ENCODE assay signal across 1 cellular context in genomic region chr10:104029528-104029875, GRCh38.
TF ChIP-seq lines count a peak whose summit lies in the region.

No MANE protein-coding gene starts in this region.

TF ChIP-seq in IMR-90, 13 proteins besides CTCF, POLR2A, EP300 and RAD21:
- no peak for TF ChIP-seq RCOR1 (IDR thresholded peaks at IDR 0.05; ENCODE audit: insufficient replicate concordance, low read length)
- no peak for TF ChIP-seq CHD1 (IDR thresholded peaks at IDR 0.05; ENCODE audit: low read depth, low read length)
